ENCODE assay signal across 8 cellular contexts in the genomic region with DNA sequence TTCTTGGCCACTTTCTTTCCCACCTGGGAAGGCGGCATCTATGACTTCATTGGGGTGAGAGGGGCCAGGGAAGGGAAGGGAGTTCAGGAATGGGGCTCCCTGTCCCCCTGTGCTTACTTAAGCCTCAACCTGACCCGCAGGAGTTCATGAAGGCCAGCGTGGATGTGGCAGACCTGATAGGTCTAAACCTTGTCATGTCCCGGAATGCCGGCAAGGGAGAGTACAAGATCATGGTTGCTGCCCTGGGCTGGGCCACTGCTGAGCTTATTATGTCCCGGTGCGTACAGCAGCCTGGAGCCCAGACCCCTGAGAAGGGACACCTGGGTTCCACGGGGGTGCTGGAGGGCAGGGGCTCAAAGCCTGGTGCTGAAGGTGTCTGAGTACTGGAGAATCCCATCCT. TPM values are rescaled to one million over a fixed set of nuclear protein-coding genes. Genes with fewer than 3 reads are reported as not detected.
DNase-seq lines count a peak whose midpoint lies in the region; ATAC-seq and TF ChIP-seq lines count a peak whose summit lies in the region.

No MANE protein-coding gene starts in this region.

- H3K4me3 ChIP-seq in left lung (peak overlapping the region; percentile 75 to 95), transverse colon (peak overlapping the region in 3 of 4 donors; percentile 75 to 85 (median 77))

- no peak for TF ChIP-seq EP300 in transverse colon (IDR thresholded peaks at IDR 0.05; ENCODE audit: low read depth)

- no peak for TF ChIP-seq POLR2A in transverse colon (IDR thresholded peaks at IDR 0.05)

- H3K4me1 ChIP-seq in left lung (peaks cover 9 to 23% of the 10 kb centered on the region in 2 donors), transverse colon (peaks cover 14 to 21% (median 17%) of the 10 kb centered on the region in 4 donors)

- WGBS in transverse colon (ENCODE audit: low coverage in 1 of 2), 2 donors = 79% methylated on average over 8 of the region's 8 CpGs; no CpG with 5 or more reads in 1 of the 2 donors

- intact Hi-C loops in left lung (cut with DNase I) = no loop called here
- intact Hi-C loops in transverse colon (cut with DNase I; ENCODE audit: low total_unique reads) = loop anchor here (10.0 kb wide), 2 partner anchors 88 to 168 kb away; a partner anchor contains a TSS

- H3K9me3 Mint-ChIP-seq in activated naive CD4-positive, alpha-beta T cell treated with anti-CD3 and anti-CD28 coated beads, Interleukin-2, amount 50 U/mL, for 24 hours = no peaks in the 10 kb centered on the region
- H3K9me3 Mint-ChIP-seq in activated naive CD8-positive, alpha-beta T cell (ENCODE audit: low read depth) = no peaks in the 10 kb centered on the region

- H3K27ac Mint-ChIP-seq in activated naive CD4-positive, alpha-beta T cell treated with anti-CD3 and anti-CD28 coated beads, Interleukin-2, amount 50 U/mL, for 24 hours = peak overlapping the region; percentile 96
- peak overlapping the region; percentile 96 for H3K27ac Mint-ChIP-seq in activated naive CD8-positive, alpha-beta T cell

- H3K27me3 ChIP-seq in left lung (no peaks in the 10 kb centered on the region), transverse colon (no peaks in the 10 kb centered on the region)

- H3K4me3 Mint-ChIP-seq in activated naive CD4-positive, alpha-beta T cell treated with anti-CD3 and anti-CD28 coated beads, Interleukin-2, amount 50 U/mL, for 24 hours = peak overlapping the region; percentile 95
- H3K4me3 Mint-ChIP-seq in activated naive CD8-positive, alpha-beta T cell = peak overlapping the region; percentile 93

- peaks cover 0 to 15% of the 10 kb centered on the region in 2 donors for H3K36me3 ChIP-seq in left lung
- no peaks in the 10 kb centered on the region for H3K36me3 ChIP-seq in transverse colon

- TF ChIP-seq CTCF in left lung (IDR thresholded peaks at IDR 0.05) = no peak
- TF ChIP-seq CTCF in transverse colon (IDR thresholded peaks at IDR 0.05) = no peak

- H3K9me3 ChIP-seq in left lung (no peaks in the 10 kb centered on the region), transverse colon (no peaks in the 10 kb centered on the region)

- H3K4me1 Mint-ChIP-seq in activated naive CD4-positive, alpha-beta T cell treated with anti-CD3 and anti-CD28 coated beads, Interleukin-2, amount 50 U/mL, for 24 hours = peaks cover 37% of the 10 kb centered on the region
- H3K4me1 Mint-ChIP-seq in activated naive CD8-positive, alpha-beta T cell (ENCODE audit: low read depth) = peaks cover 36% of the 10 kb centered on the region

- DNase-seq in activated naive CD4-positive, alpha-beta T cell (lab: John Stamatoyannopoulos, UW) = no peak
- DNase-seq in left lung (no peak), transverse colon (no peak), hepatic stellate cell (ENCODE audit: low spot score) (no peak), putamen (ENCODE audit: low spot score) (no peak)

- no peak for ATAC-seq in left lung
- ATAC-seq in GM21381 (IDR thresholded peaks at IDR 0.05; ENCODE audit: unreplicated experiment) = no peak

- H3K36me3 Mint-ChIP-seq in activated naive CD4-positive, alpha-beta T cell treated with anti-CD3 and anti-CD28 coated beads, Interleukin-2, amount 50 U/mL, for 24 hours = peaks cover 12% of the 10 kb centered on the region
- H3K36me3 Mint-ChIP-seq in activated naive CD8-positive, alpha-beta T cell = peaks cover 4% of the 10 kb centered on the region

- H3K27ac ChIP-seq in left lung (no peak overlapping the region), transverse colon (peak overlapping the region in 1 of 4 donors; percentile 85)

- no peaks in the 10 kb centered on the region for H3K27me3 Mint-ChIP-seq in activated naive CD4-positive, alpha-beta T cell treated with anti-CD3 and anti-CD28 coated beads, Interleukin-2, amount 50 U/mL, for 24 hours
- H3K27me3 Mint-ChIP-seq in activated naive CD8-positive, alpha-beta T cell = no peaks in the 10 kb centered on the region

- in situ Hi-C loops in transverse colon (cut with MboI; ENCODE audit: low pct_ligation_motif_present in 1 of 4, low pct_unique_long_range_greater_than_20kb in 1 of 4, low sequenced_read_pairs in 3 of 4) = no loop called here

RNA-seq across cellular contexts. Expression of a gene that starts 1.1 kb away (rescaled TPM):
- total RNA-seq in left lung (100 to 1,000 TPM in 1 of 2 donors, 10 to 100 TPM in 1; 98.3 to 112 TPM), transverse colon (10 to 100 TPM; 29.5 to 77.0 (median 54.0) TPM)

RNA-seq across cellular contexts. Expression of a gene that starts 13.3 kb away (rescaled TPM):
- not detected for total RNA-seq in left lung
- not detected for total RNA-seq in transverse colon

RNA-seq across cellular contexts. Expression of a gene that starts 16.9 kb away (rescaled TPM):
- not detected for total RNA-seq in left lung
- total RNA-seq in transverse colon = not detected

RNA-seq across cellular contexts. Expression of a gene that starts 18.4 kb away (rescaled TPM):
- under 1 TPM in 1 of 2 donors, not detected in 1; 0.20 TPM for total RNA-seq in left lung
- total RNA-seq in transverse colon = not detected

RNA-seq across cellular contexts. Expression of a gene that starts 33.1 kb away (rescaled TPM):
- total RNA-seq in left lung (100 to 1,000 TPM; 104 to 136 TPM), transverse colon (10 to 100 TPM in 2 of 4 donors, 1 to 10 TPM in 2; 2.7 to 18.1 (median 10.0) TPM)
